ENCODE assay signal across 11 cellular contexts in genomic region chr14:96698846-96699543, GRCh38.
A peak's percentile ranks its signal among the peaks of the same experiment; 100 is the strongest.
DNase-seq lines count a peak whose midpoint lies in the region; ATAC-seq and TF ChIP-seq lines count a peak whose summit lies in the region.
"Had no signal": no experiment of that assay in that cellular context is flagged by ENCODE, and none has a peak within 500 bp of the region (broad histone marks: within the 10 kb centered on the region; RNA-seq: fewer than 3 reads in every experiment).

No MANE protein-coding gene starts in this region.

- no peak overlapping the region for H3K27ac ChIP-seq in tibial nerve
- H3K27ac ChIP-seq: A549, cardiac muscle cell, left lung had no signal

- H3K4me1 ChIP-seq in tibial nerve, result no peaks in the 10 kb centered on the region
- H3K4me1 ChIP-seq: A549, left lung had no signal

- TF ChIP-seq CTCF in tibial nerve (IDR thresholded peaks at IDR 0.05), result no peak

- DNase-seq in activated CD4-positive, alpha-beta T cell treated with anti-CD3 and anti-CD28 coated beads for 48 hours, result peak; percentile 35
- no peak for DNase-seq in activated CD4-positive, alpha-beta T cell treated with anti-CD3 and anti-CD28 coated beads for 1 hour
- peak; percentile 15 for DNase-seq in RPMI8226
- DNase-seq in stimulated activated CD4-positive, alpha-beta T cell treated with anti-CD3 and anti-CD28 coated beads, Interleukin-4, amount 100 ng/mL, for 1 hour, result peak; percentile 10
- DNase-seq in tibial nerve (ENCODE audit: low spot score in 2 of 2), result no peak
- no peak for DNase-seq in sciatic nerve (ENCODE audit: low spot score)
- DNase-seq: left lung had no signal

- peaks cover 0 to 22% (median 0%) of the 10 kb centered on the region in 4 donors for H3K9me3 ChIP-seq in tibial nerve
- H3K9me3 ChIP-seq: A549, left lung had no signal

- H3K36me3 ChIP-seq in tibial nerve, result no peaks in the 10 kb centered on the region
- H3K36me3 ChIP-seq: cardiac muscle cell, left lung had no signal

- TF ChIP-seq POLR2A in tibial nerve (IDR thresholded peaks at IDR 0.05), result no peak

- TF ChIP-seq EP300 in tibial nerve (IDR thresholded peaks at IDR 0.05), result no peak

- WGBS in tibial nerve, 2 donors, result 77 to 78% methylated on average over 17 of the region's 17 CpGs

- H3K4me3 ChIP-seq in tibial nerve, result no peak overlapping the region
- H3K4me3 ChIP-seq: A549, cardiac muscle cell, left lung had no signal

- ATAC-seq in GM21619 (IDR thresholded peaks at IDR 0.05; ENCODE audit: unreplicated experiment) (peak; percentile 65), GM21576 (IDR thresholded peaks at IDR 0.05; ENCODE audit: unreplicated experiment) (no peak), sciatic nerve (no peak)
- ATAC-seq: A549, left lung had no signal

- intact Hi-C loops in sciatic nerve (cut with DNase I), result no loop called here

- no peaks in the 10 kb centered on the region for H3K27me3 ChIP-seq in tibial nerve
- H3K27me3 ChIP-seq: cardiac muscle cell had no signal

Comparison
In these comparisons a context has a peak if more than half of its experiments do, and no peak if none do; other contexts are left out.
1. DNase-seq: peak in activated CD4-positive, alpha-beta T cell treated with anti-CD3 and anti-CD28 coated beads for 48 hours (single experiment), RPMI8226 (single experiment) and stimulated activated CD4-positive, alpha-beta T cell treated with anti-CD3 and anti-CD28 coated beads, Interleukin-4, amount 100 ng/mL, for 1 hour (single experiment); none in activated CD4-positive, alpha-beta T cell treated with anti-CD3 and anti-CD28 coated beads for 1 hour (single experiment), tibial nerve (0 of 2) and sciatic nerve (single experiment).